ENCODE assay signal across 11 cellular contexts in the genomic region with DNA sequence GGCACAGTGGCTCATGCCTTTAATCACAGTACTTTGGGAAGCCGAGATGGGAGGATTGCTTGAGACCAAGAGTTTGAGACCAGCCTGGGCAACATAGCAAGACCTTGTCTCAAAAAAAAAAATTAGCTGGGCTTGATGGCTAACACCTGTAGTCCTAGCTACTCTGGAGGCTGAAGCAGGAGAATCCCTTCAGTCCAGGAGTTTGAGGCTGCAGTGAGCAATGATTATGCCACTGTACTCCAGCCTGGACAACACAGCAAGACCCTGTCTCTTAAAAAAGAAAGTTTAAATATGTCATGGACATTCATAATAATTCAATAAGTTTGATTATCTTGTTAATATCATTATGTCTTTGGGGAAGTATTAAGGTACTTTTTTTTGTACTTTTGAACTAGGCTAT.
"Had no signal": no experiment of that assay in that cellular context is flagged by ENCODE, and none has a peak within 500 bp of the region (broad histone marks: within the 10 kb centered on the region; RNA-seq: fewer than 3 reads in every experiment).

No MANE protein-coding gene starts in this region.

- FAIRE-seq: H1, H54 had no signal

- H3K9me3 ChIP-seq: HAP-1 had no signal

- H3K27ac ChIP-seq: GM23248 had no signal

- H3K4me3 Mint-ChIP-seq: GM23338, H9, HFFc6 had no signal

- H3K27ac Mint-ChIP-seq: GM23338, H9, HFFc6 had no signal

- H3K9ac ChIP-seq: GM23248 had no signal

- H3K9me3 Mint-ChIP-seq: GM23338, H9, HFFc6 had no signal

- H2AFZ ChIP-seq: GM23248, GM23338 had no signal

- H3K4me1 Mint-ChIP-seq: GM23338, H9 had no signal

- H3K4me1 ChIP-seq: HAP-1 had no signal

- ATAC-seq: GM23338, HCT116 had no signal

- H3K4me3 ChIP-seq: GM23248, GM23338, HAP-1 had no signal

- DNase-seq: GM23248, GOT3, H7, H9, HCEC 1CT, HFFc6 had no signal

- H3K4me2 ChIP-seq: GM23338 had no signal
